In the genomic region with DNA sequence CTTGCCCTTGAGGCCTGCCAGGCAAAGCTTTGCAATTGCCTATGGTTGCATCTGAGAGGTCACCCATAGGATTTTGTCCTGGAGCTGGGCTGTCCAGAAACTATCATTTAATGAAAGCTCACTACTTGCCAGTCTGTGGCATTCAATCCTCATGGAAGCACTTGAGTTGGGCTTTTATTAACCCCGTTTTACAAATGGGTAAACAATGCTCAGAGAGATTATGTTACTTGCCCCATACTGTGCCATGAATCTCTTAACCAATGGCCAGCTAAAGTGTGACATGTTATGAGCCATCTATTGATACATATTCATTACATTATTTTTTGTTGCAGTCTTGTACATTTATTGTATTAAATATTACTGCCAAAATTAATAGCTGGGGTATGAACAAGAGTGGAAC, we compare ENCODE assay signal across 22 cellular contexts.
A peak's percentile ranks its signal among the peaks of the same experiment; 100 is the strongest.
DNase-seq lines count a peak whose midpoint lies in the region; ATAC-seq lines count a peak whose summit lies in the region.
"Had no signal": no experiment of that assay in that cellular context is flagged by ENCODE, and none has a peak within 500 bp of the region (broad histone marks: within the 10 kb centered on the region; RNA-seq: fewer than 3 reads in every experiment).

No MANE protein-coding gene starts in this region.

- no peak for ATAC-seq in GM18907 (IDR thresholded peaks at IDR 0.05; ENCODE audit: unreplicated experiment)
- ATAC-seq: K562, Right ventricle myocardium inferior, SK-N-SH treated with all-trans-retinoic acid at 6 μM for 48 hours, T-helper 17 cell had no signal

- peak; percentile 19 for DNase-seq in NCI-H510A treated with DMSO at 0.1 percent for 48 hours (lab: John Stamatoyannopoulos, UW)
- DNase-seq in NCI-H510A (lab: John Stamatoyannopoulos, UW) = no peak
- DNase-seq in NCI-H128 (lab: John Stamatoyannopoulos, UW; ENCODE audit: unreplicated experiment) = peak; percentile 36
- DNase-seq in NCI-H748 treated with DMSO at 0.1 percent for 48 hours (lab: John Stamatoyannopoulos, UW) = peak; percentile 13
- DNase-seq in superior temporal gyrus (ENCODE audit: extremely low spot score) = no peak
- DNase-seq in OCI-M1 (lab: John Stamatoyannopoulos, UW) = no peak
- DNase-seq: CD4-positive, CD25-positive, alpha-beta regulatory T cell; GF-D8; MG63; NCI-H1105 treated with DMSO at 0.1 percent for 48 hours; NCI-H1694 treated with DMSO at 0.1 percent for 48 hours; NCI-H2081 treated with DMSO at 0.1 percent for 48 hours; NCI-H446; NCI-H526 treated with DMSO at 0.1 percent for 48 hours; NK-92 treated with Interleukin-12 subunit alpha and Interleukin-12 subunit beta, amount 100 ng/mL, for 24 hours; PC-9; SJCRH30; T-helper 17 cell had no signal

Comparison
In these comparisons a context has a peak if more than half of its experiments do, and no peak if none do; other contexts are left out.
1. DNase-seq: peak in NCI-H510A treated with DMSO at 0.1 percent for 48 hours (single experiment), NCI-H128 (single experiment) and NCI-H748 treated with DMSO at 0.1 percent for 48 hours (single experiment); none in NCI-H510A (single experiment), superior temporal gyrus (single experiment) and OCI-M1 (single experiment).